3 cellular contexts compared by ENCODE assay signal in the genomic region with DNA sequence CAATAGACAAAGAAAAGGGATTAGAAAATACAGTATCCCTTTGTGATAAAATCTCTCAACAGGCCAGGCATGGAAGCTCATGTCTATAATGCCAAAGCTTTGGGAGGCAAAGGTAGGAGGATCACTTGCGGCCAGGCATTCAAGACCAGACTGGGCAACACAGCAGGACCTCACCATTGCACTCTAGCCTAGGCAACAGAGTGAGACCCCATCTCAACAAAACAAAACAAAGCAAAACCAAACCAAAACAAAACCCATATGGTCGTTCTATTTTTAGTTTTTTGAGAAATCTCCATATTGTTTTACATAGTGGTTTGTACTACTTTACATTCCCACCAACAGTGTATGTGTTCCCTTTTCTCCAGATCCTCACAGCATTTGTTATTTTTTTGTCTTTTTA.
"Had no signal": no experiment of that assay in that cellular context is flagged by ENCODE, and none has a peak within 500 bp of the region (broad histone marks: within the 10 kb centered on the region; RNA-seq: fewer than 3 reads in every experiment).

No MANE protein-coding gene starts in this region.

- ATAC-seq: GM12878 had no signal

- DNase-seq: GDM1, GF-D8 had no signal
